In genomic region chr20:63702751-63703470, GRCh38 we compare ENCODE assay signal across 20 cellular contexts. TPM values are rescaled to one million over a fixed set of nuclear protein-coding genes. Genes with fewer than 3 reads are reported as not detected.
A peak's percentile ranks its signal among the peaks of the same experiment; 100 is the strongest.
DNase-seq lines count a peak whose midpoint lies in the region; ATAC-seq and TF ChIP-seq lines count a peak whose summit lies in the region.
"Had no signal": no experiment of that assay in that cellular context is flagged by ENCODE, and none has a peak within 500 bp of the region (broad histone marks: within the 10 kb centered on the region; RNA-seq: fewer than 3 reads in every experiment).

No MANE protein-coding gene starts in this region.

- H3K9me3 Mint-ChIP-seq in CD14-positive monocyte (no peaks in the 10 kb centered on the region), endothelial cell (ENCODE audit: unreplicated experiment) (no peaks in the 10 kb centered on the region)
- H3K9me3 Mint-ChIP-seq: T-cell had no signal

- no peak overlapping the region for H3K23ac ChIP-seq in IMR-90 (ENCODE audit: low read depth, low read length)

- TF ChIP-seq CTCF in CD14-positive monocyte (IDR thresholded peaks at IDR 0.05) = no peak
- TF ChIP-seq CTCF in IMR-90 (conservative IDR thresholded peaks at IDR 0.05; ENCODE audit: low read depth, low read length) = no peak
- no peak for TF ChIP-seq CTCF in endothelial cell (IDR thresholded peaks at IDR 0.05; ENCODE audit: unreplicated experiment)

- H3K79me1 ChIP-seq in IMR-90 (ENCODE audit: low read depth in 1 of 2, low read length in 2 of 2) = peaks cover 22 to 75% of the 10 kb centered on the region in 2 experiments

- H3K56ac ChIP-seq in IMR-90 (ENCODE audit: extremely low read depth, insufficient read depth, low read length) = no peak overlapping the region

- no peak overlapping the region for H2BK5ac ChIP-seq in IMR-90 (ENCODE audit: low read depth, low read length, poor library complexity, severe bottlenecking)

- no peak for TF ChIP-seq RAD21 in IMR-90 (IDR thresholded peaks at IDR 0.05; ENCODE audit: low read length)

- H3K27me3 Mint-ChIP-seq in CD14-positive monocyte (ENCODE audit: low read depth in 3 of 3) = peaks cover 0 to 2% (median 2%) of the 10 kb centered on the region in 3 donors
- peaks cover 16% of the 10 kb centered on the region for H3K27me3 Mint-ChIP-seq in endothelial cell (ENCODE audit: unreplicated experiment)
- H3K27me3 Mint-ChIP-seq: T-cell had no signal

- H3K36me3 ChIP-seq in IMR-90 (ENCODE audit: control insufficient read depth, insufficient read depth, low read length) = peaks cover 29% of the 10 kb centered on the region

- CTCF ChIA-PET in IMR-90 (lab: Yijun Ruan, JAX) = no interaction called here

- POLR2A ChIA-PET in IMR-90 (lab: Charles Lee; ENCODE audit: unreplicated experiment) = no interaction called here

- no peak overlapping the region for H4K91ac ChIP-seq in IMR-90 (ENCODE audit: insufficient read depth, low read depth, low read length)

- no peak overlapping the region for H2AK9ac ChIP-seq in IMR-90 (replicated peaks; ENCODE audit: low read depth, low read length, poor library complexity)

- no peak overlapping the region for H2BK120ac ChIP-seq in IMR-90 (ENCODE audit: low read depth, low read length)

- no peak overlapping the region for H3K4me3 Mint-ChIP-seq in CD14-positive monocyte
- H3K4me3 Mint-ChIP-seq in endothelial cell (ENCODE audit: unreplicated experiment) = no peak overlapping the region
- H3K4me3 Mint-ChIP-seq: T-cell had no signal

- BruUV-seq in IMR-90 (replicated peaks; lab: Mats Ljungman, UMichigan) = no TSS peak

- H3K9ac ChIP-seq in IMR-90 (ENCODE audit: low read depth, low read length) = no peak overlapping the region

- H2BK20ac ChIP-seq in IMR-90 (ENCODE audit: low read depth, low read length) = no peak overlapping the region

- no peaks in the 10 kb centered on the region for H3K9me1 ChIP-seq in IMR-90 (ENCODE audit: insufficient read depth, low read length)

- H4K8ac ChIP-seq in IMR-90 (ENCODE audit: low read depth in 2 of 2, low read length in 2 of 2) = no peak overlapping the region

- no peak overlapping the region for H3K14ac ChIP-seq in IMR-90 (replicated peaks; ENCODE audit: low read depth, low read length)

- DNase-seq in AG08396 (ENCODE audit: low spot score) (peak; percentile 6), CD14-positive monocyte (ENCODE audit: low spot score) (peak; percentile 45), IMR-90 (no peak), endothelial cell (ENCODE audit: low spot score) (no peak), NCI-H446 (lab: John Stamatoyannopoulos, UW) (no peak)
- DNase-seq: colonic mucosa; erythroblast; heart right ventricle; midbrain; NCI-H2029; NCI-H524 treated with DMSO at 0.1 percent for 48 hours; stimulated activated CD4-positive, alpha-beta T cell treated with anti-CD3 and anti-CD28 coated beads, Interleukin-1b, Interleukin-23, amount 100 ng/mL, for 48 hours; testis had no signal

- dilution Hi-C loops in IMR-90 (cut with HindIII; ENCODE audit: low sequenced_read_pairs, unreplicated experiment) = no loop called here

- no peak overlapping the region for H3K18ac ChIP-seq in IMR-90 (ENCODE audit: low read depth, low read length)

- H3K27ac Mint-ChIP-seq in CD14-positive monocyte = no peak overlapping the region
- peak overlapping the region; percentile 42 for H3K27ac Mint-ChIP-seq in endothelial cell (ENCODE audit: unreplicated experiment)
- H3K27ac Mint-ChIP-seq: T-cell had no signal

- no peak overlapping the region for H4K5ac ChIP-seq in IMR-90 (ENCODE audit: low read depth, low read length)

- H4K20me1 ChIP-seq in IMR-90 (ENCODE audit: insufficient read depth, low read length) = no peaks in the 10 kb centered on the region

- H2BK15ac ChIP-seq in IMR-90 (ENCODE audit: low read depth, low read length) = no peak overlapping the region

- no peak overlapping the region for H3K27ac ChIP-seq in IMR-90 (ENCODE audit: insufficient read depth, low read length)
- H3K27ac ChIP-seq: BLaER1 treated with 17β-estradiol and CSF1 and Interleukin-3, amounts not matched to agents 10 nM and 100 nM; colonic mucosa; neutrophil; Peyer's patch; testis had no signal

- H3K4me1 ChIP-seq in IMR-90 (ENCODE audit: control insufficient read depth, insufficient read depth, low read length) = peaks cover 24% of the 10 kb centered on the region

- TF ChIP-seq POLR2A in IMR-90 (IDR thresholded peaks at IDR 0.05; ENCODE audit: low read depth, low read length) = no peak

- no peak overlapping the region; the same call in 1 of the 2 replicates for H3K4ac ChIP-seq in IMR-90 (ENCODE audit: low read depth, low read length)

- in situ Hi-C loops in IMR-90 (cut with MboI; ENCODE audit: low sequenced_read_pairs) = loop anchor here (10.0 kb wide), 1 partner anchor 162 kb away; the partner anchor contains the start of genes ABHD16B and TPD52L2

- H3K36me3 Mint-ChIP-seq in CD14-positive monocyte (peaks cover 26 to 37% of the 10 kb centered on the region in 2 donors), endothelial cell (ENCODE audit: low read depth, unreplicated experiment) (peaks cover 19% of the 10 kb centered on the region)

- peak overlapping the region; percentile 8 for H2AFZ ChIP-seq in IMR-90 (replicated peaks; ENCODE audit: low read length, poor library complexity)

- intact Hi-C loops in CD14-positive monocyte (cut with micrococcal nuclease) (no loop called here), IMR-90 (cut with micrococcal nuclease) (no loop called here)

- H3K27me3 ChIP-seq in IMR-90 (ENCODE audit: control insufficient read depth, insufficient read depth, low read length) = no peaks in the 10 kb centered on the region
- H3K27me3 ChIP-seq: BLaER1 treated with 17β-estradiol and CSF1 and Interleukin-3, amounts not matched to agents 10 nM and 100 nM; colonic mucosa; heart right ventricle; neutrophil; Peyer's patch; testis had no signal

- no peak overlapping the region for H2AK5ac ChIP-seq in IMR-90 (ENCODE audit: low read depth, low read length)

- no peak overlapping the region for H3K4me3 ChIP-seq in IMR-90 (ENCODE audit: insufficient read depth, low read depth, low read length)
- H3K4me3 ChIP-seq: BLaER1 treated with 17β-estradiol and CSF1 and Interleukin-3, amounts not matched to agents 10 nM and 100 nM; colonic mucosa; heart right ventricle; Peyer's patch; testis had no signal

- no peak overlapping the region for H3K4me2 ChIP-seq in IMR-90 (ENCODE audit: low read depth, low read length)
- H3K4me2 ChIP-seq: BLaER1 treated with 17β-estradiol and CSF1 and Interleukin-3, amounts not matched to agents 10 nM and 100 nM had no signal

- peaks cover 10% of the 10 kb centered on the region for H3K4me1 Mint-ChIP-seq in CD14-positive monocyte
- H3K4me1 Mint-ChIP-seq in endothelial cell (ENCODE audit: unreplicated experiment) = peaks cover 7% of the 10 kb centered on the region

- no peaks in the 10 kb centered on the region for H3K9me3 ChIP-seq in IMR-90 (ENCODE audit: control insufficient read depth, insufficient read depth, low read length)
- H3K9me3 ChIP-seq: BLaER1 treated with 17β-estradiol and CSF1 and Interleukin-3, amounts not matched to agents 10 nM and 100 nM; colonic mucosa; heart right ventricle; neutrophil; Peyer's patch; testis had no signal

- ATAC-seq in IMR-90 (ENCODE audit: low read depth) (no peak), HG02885 (IDR thresholded peaks at IDR 0.05; ENCODE audit: poor library complexity, unreplicated experiment) (no peak), GM21723 (IDR thresholded peaks at IDR 0.05; ENCODE audit: unreplicated experiment) (no peak)
- ATAC-seq: heart right ventricle, right cardiac atrium, T-cell had no signal

- 87% methylated on average over 8 of the region's 13 CpGs; no CpG with 5 or more reads in 1 of the 2 experiments for WGBS in IMR-90 (ENCODE audit: extremely low coverage in 2 of 2, insufficient read length in 1 of 2), 2 experiments

TF ChIP-seq in IMR-90, 13 proteins besides CTCF, POLR2A, EP300 and RAD21 (continues in another document):
- TF ChIP-seq CHD1 (IDR thresholded peaks at IDR 0.05; ENCODE audit: low read depth, low read length) (no peak), MXI1 (IDR thresholded peaks at IDR 0.05; ENCODE audit: borderline replicate concordance, low read depth, low read length) (no peak), MAZ (IDR thresholded peaks at IDR 0.05; ENCODE audit: borderline replicate concordance, low read depth, low read length) (no peak)

RNA-seq across cellular contexts. Expression of gene ARFRP1, which starts 4.9 kb away (rescaled TPM):
- polyA plus RNA-seq in CD14-positive monocyte (10 to 100 TPM; 18.2 to 20.7 TPM), IMR-90 (2012; rRNA removed) (36.3 and 36.6 TPM in 2 replicates)
- total RNA-seq in IMR-90 (2012; rRNA removed) (25.3 and 29.2 TPM in 2 replicates), endothelial cell (ENCODE audit: unreplicated experiment) (33.4 TPM)
- polyA plus RNA-seq in IMR-90 (2012; cell fraction: cytosol; rRNA removed) = 36.7 and 61.6 TPM in 2 replicates
- 102 and 139 TPM in 2 replicates for polyA plus RNA-seq in IMR-90 (2012; cell fraction: nucleus; rRNA removed; ENCODE audit: low replicate concordance)

RNA-seq across cellular contexts. Expression of gene ZGPAT, which starts 4.9 kb away (rescaled TPM):
- polyA plus RNA-seq in CD14-positive monocyte = 10 to 100 TPM; 24.2 to 28.3 TPM
- 13.4 and 15.6 TPM in 2 replicates for total RNA-seq in IMR-90 (2012; rRNA removed)
- 20.2 and 21.1 TPM in 2 replicates for polyA plus RNA-seq in IMR-90 (2012; rRNA removed)
- 18.9 and 24.7 TPM in 2 replicates for polyA plus RNA-seq in IMR-90 (2012; cell fraction: cytosol; rRNA removed)
- 80.8 and 206 TPM in 2 replicates for polyA plus RNA-seq in IMR-90 (2012; cell fraction: nucleus; rRNA removed; ENCODE audit: low replicate concordance)
- 34.9 TPM for total RNA-seq in endothelial cell (ENCODE audit: unreplicated experiment)

RNA-seq across cellular contexts. Expression of gene TNFRSF6B, which starts 6.5 kb away (rescaled TPM):
- polyA plus RNA-seq in CD14-positive monocyte = not detected
- 1.1 and 1.3 TPM in 2 replicates for total RNA-seq in IMR-90 (2012; rRNA removed)
- 11.0 and 12.0 TPM in 2 replicates for polyA plus RNA-seq in IMR-90 (2012; rRNA removed)
- 3.7 and 18.0 TPM in 2 replicates for polyA plus RNA-seq in IMR-90 (2012; cell fraction: cytosol; rRNA removed)
- polyA plus RNA-seq in IMR-90 (2012; cell fraction: nucleus; rRNA removed; ENCODE audit: low replicate concordance) = 22.6 and 133 TPM in 2 replicates
- total RNA-seq in endothelial cell (ENCODE audit: unreplicated experiment) = not detected

RNA-seq across cellular contexts. Expression of gene LIME1, which starts 33.6 kb away (rescaled TPM):
- polyA plus RNA-seq in CD14-positive monocyte (under 1 TPM; 0.39 to 0.62 TPM), IMR-90 (2012; rRNA removed) (7.8 and 11.9 TPM in 2 replicates)
- total RNA-seq in IMR-90 (2012; rRNA removed) (0.28 and 0.36 TPM in 2 replicates), endothelial cell (ENCODE audit: unreplicated experiment) (8.1 TPM)
- polyA plus RNA-seq in IMR-90 (2012; cell fraction: cytosol; rRNA removed) = 3.9 and 6.3 TPM in 2 replicates
- 79.5 and 363 TPM in 2 replicates for polyA plus RNA-seq in IMR-90 (2012; cell fraction: nucleus; rRNA removed; ENCODE audit: low replicate concordance)

RNA-seq across cellular contexts. Expression of gene SLC2A4RG, which starts 36.7 kb away (rescaled TPM):
- polyA plus RNA-seq in CD14-positive monocyte = 1 to 10 TPM in 1 of 2 donors, under 1 TPM in 1; 0.46 to 1.5 TPM
- total RNA-seq in IMR-90 (2012; rRNA removed) = 5.0 and 8.1 TPM in 2 replicates
- polyA plus RNA-seq in IMR-90 (2012; rRNA removed) = 50.3 and 71.4 TPM in 2 replicates
- polyA plus RNA-seq in IMR-90 (2012; cell fraction: cytosol; rRNA removed) = 56.6 and 65.4 TPM in 2 replicates
- polyA plus RNA-seq in IMR-90 (2012; cell fraction: nucleus; rRNA removed; ENCODE audit: low replicate concordance) = 199 and 567 TPM in 2 replicates
- 69.6 TPM for total RNA-seq in endothelial cell (ENCODE audit: unreplicated experiment)

Comparison
In these comparisons a context has a peak if more than half of its experiments do, and no peak if none do; other contexts are left out.
1. DNase-seq: peak in AG08396 (single experiment) and CD14-positive monocyte (single experiment); none in IMR-90 (single experiment), endothelial cell (single experiment) and NCI-H446 (0 of 2).